19 cellular contexts compared by ENCODE assay signal in the genomic region with DNA sequence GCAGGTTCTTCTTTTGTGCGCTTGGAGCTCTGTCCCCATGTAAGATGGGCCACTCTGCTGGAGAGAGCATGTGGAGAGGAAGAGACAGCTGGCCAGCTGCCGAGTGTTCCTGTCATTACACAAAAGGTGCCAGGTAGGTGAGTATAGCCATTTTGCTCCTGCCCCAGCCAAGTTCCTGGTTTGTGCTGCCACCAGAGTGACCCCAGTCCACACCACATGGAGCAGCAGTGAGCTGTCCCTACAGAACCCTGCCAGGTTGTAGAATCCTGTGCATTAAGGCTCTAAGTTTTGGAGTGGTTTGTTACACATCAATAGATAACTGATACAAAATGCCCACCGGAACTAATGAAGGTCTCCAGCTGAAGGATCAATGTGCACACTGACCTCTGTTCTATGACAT.
DNase-seq lines count a peak whose midpoint lies in the region; ATAC-seq and TF ChIP-seq lines count a peak whose summit lies in the region.
"Had no signal": no experiment of that assay in that cellular context is flagged by ENCODE, and none has a peak within 500 bp of the region (broad histone marks: within the 10 kb centered on the region; RNA-seq: fewer than 3 reads in every experiment).

No MANE protein-coding gene starts in this region.

- H3K4me3 ChIP-seq in kidney epithelial cell (ENCODE audit: low read depth, low read length) = no peak overlapping the region
- H3K4me3 ChIP-seq: heart right ventricle, right lobe of liver, testis had no signal

- ATAC-seq in HG03460 (IDR thresholded peaks at IDR 0.05; ENCODE audit: unreplicated experiment) (no peak), GM21515 (IDR thresholded peaks at IDR 0.05; ENCODE audit: unreplicated experiment) (no peak)
- ATAC-seq: heart right ventricle had no signal

- H3K27ac ChIP-seq in C4-2B = no peak overlapping the region
- H3K27ac ChIP-seq: heart right ventricle, parathyroid adenoma, right lobe of liver, RWPE1, testis had no signal

- no peaks in the 10 kb centered on the region for H3K36me3 ChIP-seq in kidney epithelial cell (ENCODE audit: control insufficient read depth, insufficient read depth, low read length)
- H3K36me3 ChIP-seq: heart right ventricle, right lobe of liver had no signal

- no peaks in the 10 kb centered on the region for H3K27me3 ChIP-seq in kidney epithelial cell (ENCODE audit: control insufficient read depth, insufficient read depth, low read length)
- H3K27me3 ChIP-seq: right lobe of liver, testis had no signal

- peak; percentile 44 for TF ChIP-seq CTCF in C4-2B (conservative IDR thresholded peaks at IDR 0.05)
- peak; percentile 1 for TF ChIP-seq CTCF in GM20000 (IDR thresholded peaks at IDR 0.05; ENCODE audit: extremely low read depth, missing control alignments)
- TF ChIP-seq CTCF in kidney epithelial cell (IDR thresholded peaks at IDR 0.05; ENCODE audit: insufficient read depth, low read length, poor library complexity, severe bottlenecking) = peak; percentile 24

- DNase-seq in GM20000 (ENCODE audit: low spot score) = no peak
- peak; percentile 47 for DNase-seq in NCI-H2081 treated with DMSO at 0.1 percent for 48 hours (lab: John Stamatoyannopoulos, UW)
- no peak for DNase-seq in kidney epithelial cell (ENCODE audit: low read depth)
- no peak for DNase-seq in activated CD4-positive, alpha-beta T cell treated with anti-CD3 and anti-CD28 coated beads, Interleukin-2, amount 50 U/mL, for 4 hours
- DNase-seq: activated CD4-positive, alpha-beta T cell treated with anti-CD3 and anti-CD28 coated beads for 1 hour; activated naive CD8-positive, alpha-beta T cell treated with anti-CD3 and anti-CD28 coated beads for 36 hours; effector memory CD4-positive, alpha-beta T cell; heart right ventricle; KG1; naive B cell; NCI-H2171 treated with DMSO at 0.1 percent for 48 hours; right lobe of liver; T1000; testis had no signal
